ENCODE assay signal across 1 cellular context in the genomic region with DNA sequence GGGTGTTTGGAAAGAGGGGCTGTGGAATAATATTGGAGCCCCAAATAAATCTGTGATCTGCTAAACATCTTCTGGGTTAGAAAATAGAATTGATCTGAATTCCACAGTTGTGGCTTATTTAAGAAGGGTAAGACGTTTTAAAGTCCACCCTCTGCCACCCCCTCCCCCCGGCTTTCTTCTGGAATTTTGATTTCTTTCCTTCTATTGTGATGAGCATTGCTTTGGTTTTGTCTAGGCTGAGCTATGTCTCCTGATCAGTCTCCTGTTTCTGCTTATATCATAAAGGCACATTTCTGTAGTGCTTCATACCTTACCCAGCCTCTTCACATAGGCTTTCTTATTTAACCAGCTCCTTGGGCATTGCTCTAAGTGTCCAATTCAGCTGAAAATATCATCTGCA.
A peak's percentile ranks its signal among the peaks of the same experiment; 100 is the strongest.
TF ChIP-seq lines count a peak whose summit lies in the region.

No MANE protein-coding gene starts in this region.

TF ChIP-seq in K562, 482 proteins besides CTCF, POLR2A, EP300 and RAD21:
- TF ChIP-seq, protein P1, sequence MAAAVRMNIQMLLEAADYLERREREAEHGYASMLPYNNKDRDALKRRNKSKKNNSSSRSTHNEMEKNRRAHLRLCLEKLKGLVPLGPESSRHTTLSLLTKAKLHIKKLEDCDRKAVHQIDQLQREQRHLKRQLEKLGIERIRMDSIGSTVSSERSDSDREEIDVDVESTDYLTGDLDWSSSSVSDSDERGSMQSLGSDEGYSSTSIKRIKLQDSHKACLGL (CRISPR knock-in tag; IDR thresholded peaks at IDR 0.05; ENCODE audit: borderline replicate concordance, poor library complexity, severe bottlenecking), result no peak
- 0 out of 2 replicates have a peak, but pooled peaks have one; percentile 0 for TF ChIP-seq NFRKB (IDR thresholded peaks at IDR 0.05; ENCODE audit: low read depth)
